8 cellular contexts compared by ENCODE assay signal in the genomic region with DNA sequence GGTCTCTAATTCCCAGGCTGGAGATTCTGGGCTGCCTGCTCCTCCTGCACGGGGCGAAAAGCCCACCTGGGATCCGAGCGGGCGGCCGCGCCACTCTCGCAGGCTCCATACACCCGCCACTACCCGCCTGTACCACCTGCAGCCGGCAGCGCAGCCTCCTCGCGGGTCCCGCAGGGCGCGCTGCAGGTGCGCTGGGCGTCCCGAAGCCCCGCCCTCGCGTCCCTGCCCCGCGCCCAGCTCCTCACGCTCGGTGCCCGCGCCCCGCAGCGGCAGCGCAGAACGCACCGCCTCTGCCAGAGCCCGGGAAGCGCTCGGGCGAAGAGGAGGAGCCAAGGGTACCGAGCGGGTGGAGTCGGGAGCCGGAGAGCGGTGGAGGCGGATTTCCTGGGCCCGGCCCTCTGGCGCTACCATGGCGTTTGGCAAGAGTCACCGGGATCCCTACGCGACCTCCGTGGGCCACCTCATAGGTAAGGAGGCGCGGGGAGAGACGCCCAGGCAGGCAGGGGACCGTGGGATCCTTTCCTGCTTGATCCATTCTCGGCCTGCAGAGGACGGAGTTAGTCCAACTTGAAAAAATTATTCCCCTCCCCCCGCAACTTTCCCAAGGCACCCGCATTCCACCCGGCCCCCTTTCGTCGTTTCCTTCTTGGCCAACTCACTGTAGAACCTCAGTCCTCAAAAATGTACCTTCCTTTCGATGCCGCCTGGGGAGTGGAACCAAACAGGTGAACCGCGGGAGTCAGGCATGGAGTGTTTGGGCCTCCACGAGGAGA. TPM values are rescaled to one million over a fixed set of nuclear protein-coding genes. Genes with fewer than 3 reads are reported as not detected.
DNase-seq lines count a peak whose midpoint lies in the region; ATAC-seq, FAIRE-seq and TF ChIP-seq lines count a peak whose summit lies in the region.

A gene with protein sequence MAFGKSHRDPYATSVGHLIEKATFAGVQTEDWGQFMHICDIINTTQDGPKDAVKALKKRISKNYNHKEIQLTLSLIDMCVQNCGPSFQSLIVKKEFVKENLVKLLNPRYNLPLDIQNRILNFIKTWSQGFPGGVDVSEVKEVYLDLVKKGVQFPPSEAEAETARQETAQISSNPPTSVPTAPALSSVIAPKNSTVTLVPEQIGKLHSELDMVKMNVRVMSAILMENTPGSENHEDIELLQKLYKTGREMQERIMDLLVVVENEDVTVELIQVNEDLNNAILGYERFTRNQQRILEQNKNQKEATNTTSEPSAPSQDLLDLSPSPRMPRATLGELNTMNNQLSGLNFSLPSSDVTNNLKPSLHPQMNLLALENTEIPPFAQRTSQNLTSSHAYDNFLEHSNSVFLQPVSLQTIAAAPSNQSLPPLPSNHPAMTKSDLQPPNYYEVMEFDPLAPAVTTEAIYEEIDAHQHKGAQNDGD (plus strand): TSS at position 396 of the 773 bp plus-strand sequence. CDS start 14 bp downstream, at position 410.

- intact Hi-C loops in lower leg skin (cut with DNase I; ENCODE audit: low total_unique reads): no loop called here

- no peak for FAIRE-seq in GM12891 (lab: Jason Lieb, UNC)

- no peaks in the 10 kb centered on the region for H3K27me3 ChIP-seq in duodenal mucosa (ENCODE audit: control insufficient read depth in 1 of 2, insufficient read depth in 2 of 2, low read length in 2 of 2)

- DNase-seq in GM12891 (ENCODE audit: insufficient read length, low spot score) (peak; percentile 44), NCI-H128 (lab: John Stamatoyannopoulos, UW; ENCODE audit: unreplicated experiment) (peak; percentile 69), T-helper 1 cell (peak in 4 of 5 donors; percentile 2 to 7 (median 4)), lower leg skin (ENCODE audit: low spot score in 2 of 2) (peak; percentile 44 to 91), activated gamma-delta T cell treated with Interleukin-2 at 50 U/mL for 16 hours (no peak)
- DNase-seq in stimulated activated CD8-positive, alpha-beta memory T cell treated with anti-CD3 and anti-CD28 coated beads, Interleukin-2, amount 100 ng/mL, for 48 hours (ENCODE audit: low read depth in 2 of 2): peak; percentile 3 to 11

- TF ChIP-seq CTCF in lower leg skin (IDR thresholded peaks at IDR 0.05): no peak

- WGBS in lower leg skin, 2 donors: 1 to 2% methylated on average over 49 to 59 of the region's 67 CpGs

- H3K4me3 ChIP-seq in duodenal mucosa (ENCODE audit: low read depth in 1 of 2, low read length in 2 of 2): no peak within 1 kb of the TSS
- peak within 1 kb of the TSS; percentile 39 for H3K4me3 ChIP-seq in lower leg skin (ENCODE audit: low read depth, poor library complexity, severe bottlenecking)

- no peak for TF ChIP-seq POLR2A in GM12891 (IDR thresholded peaks at IDR 0.05; ENCODE audit: low read depth, low read length)
- no peak for TF ChIP-seq POLR2A in lower leg skin (IDR thresholded peaks at IDR 0.05)

- ATAC-seq in HG02588 (IDR thresholded peaks at IDR 0.05; ENCODE audit: unreplicated experiment): peak; percentile 76

- H3K36me3 ChIP-seq in duodenal mucosa (ENCODE audit: control insufficient read depth in 1 of 2, insufficient read depth in 2 of 2, low read length in 2 of 2): no peaks in the 10 kb centered on the region

- peak within 1 kb of the TSS; percentile 77 to 82 for H3K9ac ChIP-seq in duodenal mucosa (ENCODE audit: low read depth in 1 of 2, low read length in 2 of 2)

- H3K27ac ChIP-seq in duodenal mucosa (ENCODE audit: low read depth, low read length): peak within 1 kb of the TSS; percentile 80

- no peaks in the 10 kb centered on the region for H3K9me3 ChIP-seq in duodenal mucosa (ENCODE audit: control insufficient read depth in 1 of 2, low read length in 2 of 2)

- peaks cover 7 to 16% of the 10 kb centered on the region in 2 donors for H3K4me1 ChIP-seq in duodenal mucosa (ENCODE audit: control insufficient read depth in 1 of 2, insufficient read depth in 2 of 2, low read length in 2 of 2)

TF ChIP-seq in GM12891, 5 proteins besides CTCF, POLR2A, EP300 and RAD21:
- TF ChIP-seq PAX5 (IDR thresholded peaks at IDR 0.05; ENCODE audit: insufficient read depth, low read length, severe bottlenecking) (no peak), POLR2AphosphoS5 (IDR thresholded peaks at IDR 0.05; ENCODE audit: low read depth, low read length) (no peak), POU2F2 (IDR thresholded peaks at IDR 0.05; ENCODE audit: low read depth, low read length) (no peak), TAF1 (IDR thresholded peaks at IDR 0.05; ENCODE audit: low read depth, low read length) (no peak), SPI1 (IDR thresholded peaks at IDR 0.05; ENCODE audit: low read depth, low read length) (no peak)
TF ChIP-seq in GM12891: peak in this region for 0.

RNA-seq across cellular contexts. Expression of the gene that starts here (rescaled TPM):
- polyA plus RNA-seq in GM12891 (2012; ENCODE audit: low read depth, missing spikeins): 1.0 TPM
- total RNA-seq in lower leg skin: 10 to 100 TPM; 35.1 to 63.2 (median 42.3) TPM
